15 cellular contexts compared by ENCODE assay signal in genomic region chr7:23523486-23524075, GRCh38. TPM values are rescaled to one million over a fixed set of nuclear protein-coding genes. Genes with fewer than 3 reads are reported as not detected.
DNase-seq lines count a peak whose midpoint lies in the region; ATAC-seq and TF ChIP-seq lines count a peak whose summit lies in the region.
"Had no signal": no experiment of that assay in that cellular context is flagged by ENCODE, and none has a peak within 500 bp of the region (broad histone marks: within the 10 kb centered on the region; RNA-seq: fewer than 3 reads in every experiment).

No MANE protein-coding gene starts in this region.

- no peak overlapping the region for H2AFZ ChIP-seq in PC-3 (ENCODE audit: low read length)

- H3K9me3 ChIP-seq in PC-3 (ENCODE audit: low read length), result no peaks in the 10 kb centered on the region
- H3K9me3 ChIP-seq: thoracic aorta had no signal

- no peaks in the 10 kb centered on the region for H3F3A ChIP-seq in PC-3 (ENCODE audit: low read length, unreplicated experiment)

- H3K9me2 ChIP-seq in PC-3 (replicated peaks; ENCODE audit: low read length), result no peaks in the 10 kb centered on the region

- H3K27me3 ChIP-seq in PC-3 (ENCODE audit: low read length), result no peaks in the 10 kb centered on the region

- no peak overlapping the region for H3K27ac ChIP-seq in PC-3 (ENCODE audit: low read length)
- H3K27ac ChIP-seq: thoracic aorta had no signal

- intact Hi-C loops in PC-3 (cut with micrococcal nuclease) (no loop called here), Calu3 (cut with micrococcal nuclease; ENCODE audit: unreplicated experiment) (no loop called here)

- H3K9ac ChIP-seq in PC-3 (ENCODE audit: low read length), result no peak overlapping the region

- CTCF ChIA-PET in PC-3 (lab: Charles Lee) (no interaction called here), Calu3 (lab: Charles Lee) (interaction anchor here (0.6 to 1.7 kb wide), 7 partner anchors 9 to 321 kb away, joined by 3 to 8 read pairs (median 3); partner anchors contain the start of gene TRA2A)
- CTCF ChIA-PET in activated naive CD4-positive, alpha-beta T cell treated with anti-CD3 and anti-CD28 coated beads, Interleukin-2, amount 10 ng/mL, durations not matched to agents 7 days and 5 days (lab: Charles Lee), result interaction anchor here (0.5 to 1.2 kb wide), 6 partner anchors 9 to 62 kb away, joined by 3 to 4 read pairs (median 3); no protein-coding TSS in a partner anchor

- TF ChIP-seq CTCF in brain (conservative IDR thresholded peaks at IDR 0.05) (no peak), type B pancreatic cell (conservative IDR thresholded peaks at IDR 0.05) (no peak), PC-3 (conservative IDR thresholded peaks at IDR 0.05; ENCODE audit: low read depth, low read length) (no peak), Calu3 (IDR thresholded peaks at IDR 0.05; ENCODE audit: unreplicated experiment) (no peak)

- no peaks in the 10 kb centered on the region for H3K9me3 Mint-ChIP-seq in activated naive CD4-positive, alpha-beta T cell treated with anti-CD3 and anti-CD28 coated beads, Interleukin-2, amount 50 U/mL, for 24 hours
- H3K9me3 Mint-ChIP-seq in activated naive CD4-positive, alpha-beta T cell treated with anti-CD3 and anti-CD28 coated beads, Interleukin-2, amount 50 U/mL, for 72 hours, result no peaks in the 10 kb centered on the region
- peaks cover 0 to 10% (median 0%) of the 10 kb centered on the region in 5 experiments for H3K9me3 Mint-ChIP-seq in brain
- no peaks in the 10 kb centered on the region for H3K9me3 Mint-ChIP-seq in type B pancreatic cell
- no peaks in the 10 kb centered on the region for H3K9me3 Mint-ChIP-seq in activated naive CD4-positive, alpha-beta T cell treated with anti-CD3 and anti-CD28 coated beads, Interleukin-2, amount 10 ng/mL, durations not matched to agents 7 days and 5 days
- H3K9me3 Mint-ChIP-seq in Calu3 (ENCODE audit: low read depth, unreplicated experiment), result no peaks in the 10 kb centered on the region
- H3K9me3 Mint-ChIP-seq: activated naive CD4-positive, alpha-beta T cell treated with anti-CD3 and anti-CD28 coated beads for 36 hours had no signal

- H3K4me3 Mint-ChIP-seq in activated naive CD4-positive, alpha-beta T cell treated with anti-CD3 and anti-CD28 coated beads, Interleukin-2, amount 50 U/mL, for 24 hours, result no peak overlapping the region
- H3K4me3 Mint-ChIP-seq in brain (peak overlapping the region in 4 of 5 experiments; percentile 2 to 33 (median 20)), type B pancreatic cell (no peak overlapping the region), Calu3 (ENCODE audit: low read depth, unreplicated experiment) (no peak overlapping the region)
- no peak overlapping the region for H3K4me3 Mint-ChIP-seq in activated naive CD4-positive, alpha-beta T cell treated with anti-CD3 and anti-CD28 coated beads, Interleukin-2, amount 10 ng/mL, durations not matched to agents 7 days and 5 days
- H3K4me3 Mint-ChIP-seq: activated naive CD4-positive, alpha-beta T cell treated with anti-CD3 and anti-CD28 coated beads for 36 hours had no signal

- peaks cover 100% of the 10 kb centered on the region for H3K79me2 ChIP-seq in PC-3 (ENCODE audit: low read length)

- peaks cover 30% of the 10 kb centered on the region for H3K36me3 ChIP-seq in PC-3 (ENCODE audit: low read depth, low read length)

- peaks cover 5% of the 10 kb centered on the region for H3K36me3 Mint-ChIP-seq in activated naive CD4-positive, alpha-beta T cell treated with anti-CD3 and anti-CD28 coated beads, Interleukin-2, amount 50 U/mL, for 24 hours
- H3K36me3 Mint-ChIP-seq in activated naive CD4-positive, alpha-beta T cell treated with anti-CD3 and anti-CD28 coated beads, Interleukin-2, amount 50 U/mL, for 72 hours, result peaks cover 10 to 43% of the 10 kb centered on the region in 2 donors
- peaks cover 65% of the 10 kb centered on the region for H3K36me3 Mint-ChIP-seq in brain
- peaks cover 35% of the 10 kb centered on the region for H3K36me3 Mint-ChIP-seq in type B pancreatic cell
- peaks cover 39% of the 10 kb centered on the region for H3K36me3 Mint-ChIP-seq in activated naive CD4-positive, alpha-beta T cell treated with anti-CD3 and anti-CD28 coated beads, Interleukin-2, amount 10 ng/mL, durations not matched to agents 7 days and 5 days
- peaks cover 60% of the 10 kb centered on the region for H3K36me3 Mint-ChIP-seq in Calu3 (ENCODE audit: insufficient read depth, unreplicated experiment)

- H3K27ac Mint-ChIP-seq in activated naive CD4-positive, alpha-beta T cell treated with anti-CD3 and anti-CD28 coated beads, Interleukin-2, amount 50 U/mL, for 24 hours, result peak overlapping the region; percentile 68
- no peak overlapping the region for H3K27ac Mint-ChIP-seq in activated naive CD4-positive, alpha-beta T cell treated with anti-CD3 and anti-CD28 coated beads, Interleukin-2, amount 50 U/mL, for 72 hours
- H3K27ac Mint-ChIP-seq in brain (peak overlapping the region in 2 of 5 experiments; percentile 15 to 17), type B pancreatic cell (peak overlapping the region; percentile 59), Calu3 (ENCODE audit: unreplicated experiment) (no peak overlapping the region)
- no peak overlapping the region for H3K27ac Mint-ChIP-seq in activated naive CD4-positive, alpha-beta T cell treated with anti-CD3 and anti-CD28 coated beads, Interleukin-2, amount 10 ng/mL, durations not matched to agents 7 days and 5 days

- no peak for DNase-seq in activated naive CD4-positive, alpha-beta T cell treated with anti-CD3 and anti-CD28 coated beads, Interleukin-2, amount 50 U/mL, for 72 hours (ENCODE audit: low spot score in 2 of 2)
- no peak for DNase-seq in type B pancreatic cell (ENCODE audit: extremely low spot score, unreplicated experiment)
- no peak for DNase-seq in PC-3
- DNase-seq in activated naive CD4-positive, alpha-beta T cell treated with anti-CD3 and anti-CD28 coated beads, Interleukin-2, amount 10 ng/mL, durations not matched to agents 7 days and 5 days, result no peak
- no peak for DNase-seq in Calu3
- DNase-seq: activated naive CD4-positive, alpha-beta T cell treated with anti-CD3 and anti-CD28 coated beads for 36 hours; COR-L47 had no signal

- peaks cover 70% of the 10 kb centered on the region for H3K4me1 Mint-ChIP-seq in activated naive CD4-positive, alpha-beta T cell treated with anti-CD3 and anti-CD28 coated beads, Interleukin-2, amount 50 U/mL, for 24 hours
- H3K4me1 Mint-ChIP-seq in brain (peaks cover 77% of the 10 kb centered on the region), type B pancreatic cell (ENCODE audit: unreplicated experiment) (peaks cover 35% of the 10 kb centered on the region), Calu3 (ENCODE audit: low read depth, unreplicated experiment) (peaks cover 62% of the 10 kb centered on the region)
- H3K4me1 Mint-ChIP-seq in activated naive CD4-positive, alpha-beta T cell treated with anti-CD3 and anti-CD28 coated beads, Interleukin-2, amount 10 ng/mL, durations not matched to agents 7 days and 5 days, result peaks cover 57% of the 10 kb centered on the region

- peaks cover 83% of the 10 kb centered on the region for H4K20me1 ChIP-seq in PC-3 (ENCODE audit: low read length)

- POLR2A ChIA-PET in PC-3 (lab: Charles Lee; ENCODE audit: unreplicated experiment), result no interaction called here

- ATAC-seq in activated naive CD4-positive, alpha-beta T cell treated with anti-CD3 and anti-CD28 coated beads, Interleukin-2, amount 50 U/mL, for 72 hours, result no peak
- ATAC-seq in HG03354 (IDR thresholded peaks at IDR 0.05; ENCODE audit: poor library complexity, severe bottlenecking, unreplicated experiment), result peak; percentile 45
- ATAC-seq in PC-3, result no peak
- ATAC-seq: HCT116, K562, left lobe of liver, Panc1 had no signal

- H3K27me3 Mint-ChIP-seq in activated naive CD4-positive, alpha-beta T cell treated with anti-CD3 and anti-CD28 coated beads, Interleukin-2, amount 50 U/mL, for 24 hours, result no peaks in the 10 kb centered on the region
- H3K27me3 Mint-ChIP-seq in brain (no peaks in the 10 kb centered on the region), type B pancreatic cell (no peaks in the 10 kb centered on the region), Calu3 (ENCODE audit: unreplicated experiment) (no peaks in the 10 kb centered on the region)
- no peaks in the 10 kb centered on the region for H3K27me3 Mint-ChIP-seq in activated naive CD4-positive, alpha-beta T cell treated with anti-CD3 and anti-CD28 coated beads, Interleukin-2, amount 10 ng/mL, durations not matched to agents 7 days and 5 days

- H3K4me3 ChIP-seq in PC-3 (ENCODE audit: low read length), result no peak overlapping the region
- H3K4me3 ChIP-seq: K562, thoracic aorta had no signal

- H3K4me2 ChIP-seq in PC-3 (ENCODE audit: low read length), result no peak overlapping the region

- H3K4me1 ChIP-seq in PC-3 (ENCODE audit: insufficient read depth, low read length), result peaks cover 9% of the 10 kb centered on the region; the same call in 1 of the 2 replicates

- BruUV-seq in PC-3 (replicated peaks; lab: Mats Ljungman, UMichigan) (no TSS peak), Calu3 (replicated peaks; lab: Mats Ljungman, UMichigan) (no TSS peak)

RNA-seq across cellular contexts. Expression of gene TRA2A, which starts 8.2 kb away (rescaled TPM):
- 100 to 1,000 TPM in 1 of 2 donors, 10 to 100 TPM in 1; 85.8 to 114 TPM for total RNA-seq in activated naive CD4-positive, alpha-beta T cell treated with anti-CD3 and anti-CD28 coated beads, Interleukin-2, amount 50 U/mL, for 72 hours
- 23.0 TPM for polyA plus RNA-seq in brain (ENCODE audit: insufficient read depth, low read depth, low replicate concordance)
- total RNA-seq in type B pancreatic cell (ENCODE audit: low replicate concordance) (97.9 and 116 TPM in 2 replicates), PC-3 (2014; rRNA removed) (27.6 and 28.3 TPM in 2 replicates), Calu3 (2022) (136 and 143 TPM in 2 replicates)

RNA-seq across cellular contexts. Expression of gene IGF2BP3, which starts 53.3 kb away (rescaled TPM):
- total RNA-seq in activated naive CD4-positive, alpha-beta T cell treated with anti-CD3 and anti-CD28 coated beads, Interleukin-2, amount 50 U/mL, for 72 hours, result under 1 TPM; 0.39 to 0.56 TPM
- not detected for polyA plus RNA-seq in brain (ENCODE audit: insufficient read depth, low read depth, low replicate concordance)
- total RNA-seq in type B pancreatic cell (ENCODE audit: low replicate concordance) (99.3 and 107 TPM in 2 replicates), PC-3 (2014; rRNA removed) (8.9 and 11.7 TPM in 2 replicates), Calu3 (2022) (111 and 114 TPM in 2 replicates)

Comparison
In these comparisons a context has a peak if more than half of its experiments do, and no peak if none do; other contexts are left out.
1. H3K27ac Mint-ChIP-seq: peak in activated naive CD4-positive, alpha-beta T cell treated with anti-CD3 and anti-CD28 coated beads, Interleukin-2, amount 50 U/mL, for 24 hours (single experiment) and type B pancreatic cell (single experiment); none in activated naive CD4-positive, alpha-beta T cell treated with anti-CD3 and anti-CD28 coated beads, Interleukin-2, amount 50 U/mL, for 72 hours (0 of 2), activated naive CD4-positive, alpha-beta T cell treated with anti-CD3 and anti-CD28 coated beads, Interleukin-2, amount 10 ng/mL, durations not matched to agents 7 days and 5 days (single experiment) and Calu3 (single experiment).
2. H3K4me3 Mint-ChIP-seq: peak in brain (4 of 5); none in activated naive CD4-positive, alpha-beta T cell treated with anti-CD3 and anti-CD28 coated beads, Interleukin-2, amount 50 U/mL, for 24 hours (single experiment), type B pancreatic cell (single experiment), activated naive CD4-positive, alpha-beta T cell treated with anti-CD3 and anti-CD28 coated beads, Interleukin-2, amount 10 ng/mL, durations not matched to agents 7 days and 5 days (single experiment) and Calu3 (single experiment).